ENCODE assay signal across 8 cellular contexts in the genomic region with DNA sequence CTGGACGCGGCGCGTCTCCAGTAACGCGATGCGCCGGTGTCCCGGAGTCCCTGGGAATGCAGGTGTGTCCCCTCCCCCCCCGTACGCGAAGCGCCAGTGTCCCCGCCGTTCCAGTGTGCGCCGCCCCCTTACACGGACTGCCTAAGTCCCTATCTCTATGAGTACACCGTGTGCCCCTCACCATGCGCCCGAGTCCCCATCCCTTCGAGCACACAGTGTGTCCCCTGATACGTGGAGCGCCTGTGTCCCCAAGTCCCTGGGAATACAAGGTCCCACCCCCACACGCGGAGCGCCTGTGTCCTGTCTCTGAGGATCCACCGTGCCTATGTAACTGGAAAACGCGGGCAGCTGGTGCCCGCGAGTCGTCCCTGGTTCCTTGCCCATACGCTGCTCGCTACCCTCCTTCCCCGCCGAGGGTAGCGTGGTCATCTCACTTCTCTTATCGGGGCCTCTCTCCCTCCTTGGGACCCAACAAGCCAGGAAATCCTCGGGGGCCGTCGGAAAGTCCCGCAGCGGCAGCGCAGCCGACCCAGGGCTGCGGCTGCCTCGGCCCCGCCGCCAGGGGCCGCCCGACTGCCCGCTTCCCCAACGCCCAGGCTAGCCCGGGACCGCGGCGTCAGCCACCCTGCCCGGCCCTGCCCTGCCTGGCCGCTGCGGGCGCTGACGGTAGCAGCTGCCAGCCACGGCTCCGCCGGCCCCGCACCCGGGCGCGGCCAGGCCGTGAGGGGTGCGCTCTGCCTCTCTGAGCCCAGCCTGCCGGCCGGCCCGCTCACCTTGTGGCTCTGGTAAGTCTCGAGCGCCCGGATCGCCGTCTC. TPM values are rescaled to one million over a fixed set of nuclear protein-coding genes. Genes with fewer than 3 reads are reported as not detected.
DNase-seq lines count a peak whose midpoint lies in the region; ATAC-seq, FAIRE-seq and TF ChIP-seq lines count a peak whose summit lies in the region.

No MANE protein-coding gene starts in this region.

- TF ChIP-seq POLR2A in A549 (IDR thresholded peaks at IDR 0.05; ENCODE audit: low read length) = no peak
- no peak for TF ChIP-seq POLR2A in lower leg skin (IDR thresholded peaks at IDR 0.05)

- H3K9me3 ChIP-seq in A549 = no peaks in the 10 kb centered on the region

- peak; percentile 75 to 82 for ATAC-seq in A549
- peak; percentile 60 for ATAC-seq in GM18498 (IDR thresholded peaks at IDR 0.05; ENCODE audit: unreplicated experiment)
- ATAC-seq in HG02943 (IDR thresholded peaks at IDR 0.05; ENCODE audit: low read depth, unreplicated experiment) = peak; percentile 56

- no peak for FAIRE-seq in A549 (lab: Jason Lieb, UNC)

- peak overlapping the region; percentile 93 for H3K4me2 ChIP-seq in A549

- POLR2A ChIA-PET in A549 (lab: Yijun Ruan, JAX) = interaction anchor here (0.6 to 1.9 kb wide), 8 partner anchors 29 to 374 kb away, joined by 3 to 8 read pairs (median 3); no protein-coding TSS in a partner anchor

- 2% methylated on average over 14 of the region's 80 CpGs for WGBS in A549 (ENCODE audit: missing lambda C conversion rate)
- 0% methylated on average over 16 to 44 of the region's 80 CpGs for whole genome bisulfite sequencing in lower leg skin, 2 donors

- DNase-seq in A549 (ENCODE audit: low read depth in 1 of 2, low spot score in 1 of 2) (peak; percentile 66 to 80), NCI-H2227 treated with DMSO at 0.1 percent for 48 hours (lab: John Stamatoyannopoulos, UW) (peak; percentile 23), dorsolateral prefrontal cortex (peak; percentile 42 to 82 (median 60)), lower leg skin (ENCODE audit: low spot score in 2 of 2) (peak; percentile 53 to 93)
- DNase-seq in activated CD4-positive, alpha-beta T cell treated with anti-CD3 and anti-CD28 coated beads, Interleukin-2, amount 50 U/mL, for 24 hours (ENCODE audit: low read depth in 1 of 2, low spot score in 1 of 2) = peak; percentile 58 to 65
- DNase-seq in stimulated activated CD4-positive, alpha-beta T cell treated with anti-CD3 and anti-CD28 coated beads, Interleukin-4, amount 100 ng/mL, for 1 hour = peak; percentile 81

- intact Hi-C loops in dorsolateral prefrontal cortex (cut with DNase I) = loop anchor here (1.0 to 5.0 kb wide), 6 partner anchors 20 to 376 kb away; no protein-coding TSS in a partner anchor
- intact Hi-C loops in lower leg skin (cut with DNase I; ENCODE audit: low total_unique reads) = loop anchor here (10.0 kb wide), 1 partner anchor 374 kb away; no protein-coding TSS in a partner anchor

- peak; percentile 54 to 82; a peak in 4 of 5 replicates for TF ChIP-seq RAD21 in A549 (conservative IDR thresholded peaks at IDR 0.05 in 1 of 2, IDR thresholded peaks at IDR 0.05 in 1 of 2)

- TF ChIP-seq EP300 in A549 (IDR thresholded peaks at IDR 0.05) = no peak

- CTCF ChIA-PET in A549 (lab: Yijun Ruan, JAX) = interaction anchor here (0.6 to 8.3 kb wide), 37 partner anchors 13 to 377 kb away, joined by 3 to 76 read pairs (median 4); no protein-coding TSS in a partner anchor

- peaks cover 54% of the 10 kb centered on the region for H3K4me1 ChIP-seq in A549

- no peaks in the 10 kb centered on the region for H3K27me3 ChIP-seq in dorsolateral prefrontal cortex

- H3K4me3 ChIP-seq in A549 (peak overlapping the region; percentile 67), dorsolateral prefrontal cortex (peak overlapping the region; percentile 58 to 99 (median 91)), lower leg skin (ENCODE audit: low read depth, poor library complexity, severe bottlenecking) (peak overlapping the region; percentile 86)

- H3K27ac ChIP-seq in A549 (peak overlapping the region; percentile 89 to 95), dorsolateral prefrontal cortex (peak overlapping the region; percentile 84 to 99 (median 97))

- peak; percentile 86 for TF ChIP-seq CTCF in A549 (IDR thresholded peaks at IDR 0.05)
- peak in 51 of 56 donors; percentile 31 to 89 (median 64) for TF ChIP-seq CTCF in dorsolateral prefrontal cortex (IDR thresholded peaks at IDR 0.05 in 54 of 56, conservative IDR thresholded peaks at IDR 0.05 in 2 of 56; ENCODE audit: low read depth in 1 of 56, partially characterized antibody in 56 of 56)
- TF ChIP-seq CTCF in lower leg skin (IDR thresholded peaks at IDR 0.05) = peak in 1 of 3 donors; percentile 7

TF ChIP-seq in A549, 52 proteins besides CTCF, POLR2A, EP300 and RAD21 (continues in another document):
- TF ChIP-seq RFX5 (IDR thresholded peaks at IDR 0.05) = 0 out of 2 replicates have a peak, but pooled peaks have one; percentile 9
- no peak for TF ChIP-seq JUNB (IDR thresholded peaks at IDR 0.05)
- TF ChIP-seq HOXA7 (CRISPR knock-in tag; IDR thresholded peaks at IDR 0.05) = no peak
- no peak for TF ChIP-seq ESRRA (IDR thresholded peaks at IDR 0.05; ENCODE audit: borderline replicate concordance, low read length)
- no peak for TF ChIP-seq HOXB13 (CRISPR knock-in tag; IDR thresholded peaks at IDR 0.05; ENCODE audit: low read depth)
- peak; percentile 78; the same call in 1 of the 2 replicates for TF ChIP-seq PHF8 (IDR thresholded peaks at IDR 0.05; ENCODE audit: borderline replicate concordance, low read depth)
- TF ChIP-seq MAZ (IDR thresholded peaks at IDR 0.05; ENCODE audit: borderline replicate concordance, low read depth, low read length) = 0 out of 2 replicates have a peak, but pooled peaks have one; percentile 19
- TF ChIP-seq HDAC2 (IDR thresholded peaks at IDR 0.05) = no peak
- TF ChIP-seq, protein P1, sequence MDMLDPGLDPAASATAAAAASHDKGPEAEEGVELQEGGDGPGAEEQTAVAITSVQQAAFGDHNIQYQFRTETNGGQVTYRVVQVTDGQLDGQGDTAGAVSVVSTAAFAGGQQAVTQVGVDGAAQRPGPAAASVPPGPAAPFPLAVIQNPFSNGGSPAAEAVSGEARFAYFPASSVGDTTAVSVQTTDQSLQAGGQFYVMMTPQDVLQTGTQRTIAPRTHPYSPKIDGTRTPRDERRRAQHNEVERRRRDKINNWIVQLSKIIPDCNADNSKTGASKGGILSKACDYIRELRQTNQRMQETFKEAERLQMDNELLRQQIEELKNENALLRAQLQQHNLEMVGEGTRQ (IDR thresholded peaks at IDR 0.05) = no peak
- TF ChIP-seq RCOR1 (IDR thresholded peaks at IDR 0.05; ENCODE audit: low read depth, low read length) = no peak
- TF ChIP-seq, protein P2, sequence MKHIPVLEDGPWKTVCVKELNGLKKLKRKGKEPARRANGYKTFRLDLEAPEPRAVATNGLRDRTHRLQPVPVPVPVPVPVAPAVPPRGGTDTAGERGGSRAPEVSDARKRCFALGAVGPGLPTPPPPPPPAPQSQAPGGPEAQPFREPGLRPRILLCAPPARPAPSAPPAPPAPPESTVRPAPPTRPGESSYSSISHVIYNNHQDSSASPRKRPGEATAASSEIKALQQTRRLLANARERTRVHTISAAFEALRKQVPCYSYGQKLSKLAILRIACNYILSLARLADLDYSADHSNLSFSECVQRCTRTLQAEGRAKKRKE (CRISPR knock-in tag; IDR thresholded peaks at IDR 0.05; ENCODE audit: low read depth) = no peak
- TF ChIP-seq FOSB (CRISPR knock-in tag; IDR thresholded peaks at IDR 0.05) = no peak
- TF ChIP-seq CHD4 (IDR thresholded peaks at IDR 0.05; ENCODE audit: borderline replicate concordance) = no peak
- TF ChIP-seq JUN (IDR thresholded peaks at IDR 0.05) = no peak; a peak in 1 of 5 replicates
- TF ChIP-seq, protein P3, sequence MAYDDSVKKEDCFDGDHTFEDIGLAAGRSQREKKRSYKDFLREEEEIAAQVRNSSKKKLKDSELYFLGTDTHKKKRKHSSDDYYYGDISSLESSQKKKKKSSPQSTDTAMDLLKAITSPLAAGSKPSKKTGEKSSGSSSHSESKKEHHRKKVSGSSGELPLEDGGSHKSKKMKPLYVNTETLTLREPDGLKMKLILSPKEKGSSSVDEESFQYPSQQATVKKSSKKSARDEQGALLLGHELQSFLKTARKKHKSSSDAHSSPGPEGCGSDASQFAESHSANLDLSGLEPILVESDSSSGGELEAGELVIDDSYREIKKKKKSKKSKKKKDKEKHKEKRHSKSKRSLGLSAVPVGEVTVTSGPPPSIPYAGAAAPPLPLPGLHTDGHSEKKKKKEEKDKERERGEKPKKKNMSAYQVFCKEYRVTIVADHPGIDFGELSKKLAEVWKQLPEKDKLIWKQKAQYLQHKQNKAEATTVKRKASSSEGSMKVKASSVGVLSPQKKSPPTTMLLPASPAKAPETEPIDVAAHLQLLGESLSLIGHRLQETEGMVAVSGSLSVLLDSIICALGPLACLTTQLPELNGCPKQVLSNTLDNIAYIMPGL (CRISPR knock-in tag; IDR thresholded peaks at IDR 0.05; ENCODE audit: borderline replicate concordance) = no peak
- TF ChIP-seq, protein P4, sequence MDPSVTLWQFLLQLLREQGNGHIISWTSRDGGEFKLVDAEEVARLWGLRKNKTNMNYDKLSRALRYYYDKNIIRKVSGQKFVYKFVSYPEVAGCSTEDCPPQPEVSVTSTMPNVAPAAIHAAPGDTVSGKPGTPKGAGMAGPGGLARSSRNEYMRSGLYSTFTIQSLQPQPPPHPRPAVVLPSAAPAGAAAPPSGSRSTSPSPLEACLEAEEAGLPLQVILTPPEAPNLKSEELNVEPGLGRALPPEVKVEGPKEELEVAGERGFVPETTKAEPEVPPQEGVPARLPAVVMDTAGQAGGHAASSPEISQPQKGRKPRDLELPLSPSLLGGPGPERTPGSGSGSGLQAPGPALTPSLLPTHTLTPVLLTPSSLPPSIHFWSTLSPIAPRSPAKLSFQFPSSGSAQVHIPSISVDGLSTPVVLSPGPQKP (IDR thresholded peaks at IDR 0.05; ENCODE audit: low read depth, low read length) = no peak
- TF ChIP-seq BHLHE40 (IDR thresholded peaks at IDR 0.05; ENCODE audit: low read depth, low read length) = no peak
- TF ChIP-seq TFCP2L1 (CRISPR knock-in tag; IDR thresholded peaks at IDR 0.05) = no peak
- TF ChIP-seq, protein P5, sequence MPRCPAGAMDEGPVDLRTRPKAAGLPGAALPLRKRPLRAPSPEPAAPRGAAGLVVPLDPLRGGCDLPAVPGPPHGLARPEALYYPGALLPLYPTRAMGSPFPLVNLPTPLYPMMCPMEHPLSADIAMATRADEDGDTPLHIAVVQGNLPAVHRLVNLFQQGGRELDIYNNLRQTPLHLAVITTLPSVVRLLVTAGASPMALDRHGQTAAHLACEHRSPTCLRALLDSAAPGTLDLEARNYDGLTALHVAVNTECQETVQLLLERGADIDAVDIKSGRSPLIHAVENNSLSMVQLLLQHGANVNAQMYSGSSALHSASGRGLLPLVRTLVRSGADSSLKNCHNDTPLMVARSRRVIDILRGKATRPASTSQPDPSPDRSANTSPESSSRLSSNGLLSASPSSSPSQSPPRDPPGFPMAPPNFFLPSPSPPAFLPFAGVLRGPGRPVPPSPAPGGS (IDR thresholded peaks at IDR 0.05) = no peak

RNA-seq across cellular contexts. Expression of a gene that starts 0.6 kb away (rescaled TPM):
- polyA plus RNA-seq in A549 (2011; rRNA removed) (23.8 and 24.2 TPM in 2 replicates), A549 (2017; fragmentation: RNase III; extraction: RNeasy Plus Mini Kit Qiagen cat#74134 plus additional on column Dnase treatment) (9.7 to 12.5 TPM (median 11.8 TPM) in 3 replicates)
- polyA plus RNA-seq in A549 (2012; cell fraction: cytosol; rRNA removed) = 3.8 and 4.0 TPM in 2 replicates
- 3.5 and 4.9 TPM in 2 replicates for polyA plus RNA-seq in A549 (2012; cell fraction: nucleus; rRNA removed)
- 25.5 and 26.9 TPM in 2 replicates for polyA minus RNA-seq in A549 (2011; rRNA and poly(A)+ RNA removed)
- total RNA-seq in dorsolateral prefrontal cortex (100 to 1,000 TPM in 33 of 120 experiments, 10 to 100 TPM in 87; 53.4 to 211 (median 88.7) TPM), lower leg skin (10 to 100 TPM; 32.4 to 50.3 (median 45.1) TPM)

Comparison
In these comparisons a context has a peak if more than half of its experiments do, and no peak if none do; other contexts are left out.
1. Peak in every context shown above with its lines: DNase-seq, ATAC-seq, H3K4me3 ChIP-seq and H3K27ac ChIP-seq.
2. DNase-seq: peak in every context shown above with its lines; median percentile 81 in stimulated activated CD4-positive, alpha-beta T cell treated with anti-CD3 and anti-CD28 coated beads, Interleukin-4, amount 100 ng/mL, for 1 hour; 73 in A549; 73 in lower leg skin; 62 in activated CD4-positive, alpha-beta T cell treated with anti-CD3 and anti-CD28 coated beads, Interleukin-2, amount 50 U/mL, for 24 hours; 60 in dorsolateral prefrontal cortex; 23 in NCI-H2227 treated with DMSO at 0.1 percent for 48 hours.